Comparison of ENCODE assay signal across 8 cellular contexts in genomic region chr18:51345848-51346391, GRCh38.
"Had no signal": no experiment of that assay in that cellular context is flagged by ENCODE, and none has a peak within 500 bp of the region (broad histone marks: within the 10 kb centered on the region; RNA-seq: fewer than 3 reads in every experiment).

No MANE protein-coding gene starts in this region.

- ATAC-seq: HCT116, K562 had no signal

- H3K4me3 Mint-ChIP-seq: HFFc6 had no signal

- H3K4me1 ChIP-seq: HAP-1 had no signal

- H3K27ac ChIP-seq: HL-60 had no signal

- H3K36me3 ChIP-seq: HAP-1 had no signal

- DNase-seq: GOT3, H7, HFFc6, IMR-90 had no signal

- H3K27ac Mint-ChIP-seq: HFFc6 had no signal

- H3K4me3 ChIP-seq: HAP-1, K562 had no signal

- H3K9me3 ChIP-seq: HAP-1 had no signal
